29 cellular contexts compared by ENCODE assay signal in the genomic region with DNA sequence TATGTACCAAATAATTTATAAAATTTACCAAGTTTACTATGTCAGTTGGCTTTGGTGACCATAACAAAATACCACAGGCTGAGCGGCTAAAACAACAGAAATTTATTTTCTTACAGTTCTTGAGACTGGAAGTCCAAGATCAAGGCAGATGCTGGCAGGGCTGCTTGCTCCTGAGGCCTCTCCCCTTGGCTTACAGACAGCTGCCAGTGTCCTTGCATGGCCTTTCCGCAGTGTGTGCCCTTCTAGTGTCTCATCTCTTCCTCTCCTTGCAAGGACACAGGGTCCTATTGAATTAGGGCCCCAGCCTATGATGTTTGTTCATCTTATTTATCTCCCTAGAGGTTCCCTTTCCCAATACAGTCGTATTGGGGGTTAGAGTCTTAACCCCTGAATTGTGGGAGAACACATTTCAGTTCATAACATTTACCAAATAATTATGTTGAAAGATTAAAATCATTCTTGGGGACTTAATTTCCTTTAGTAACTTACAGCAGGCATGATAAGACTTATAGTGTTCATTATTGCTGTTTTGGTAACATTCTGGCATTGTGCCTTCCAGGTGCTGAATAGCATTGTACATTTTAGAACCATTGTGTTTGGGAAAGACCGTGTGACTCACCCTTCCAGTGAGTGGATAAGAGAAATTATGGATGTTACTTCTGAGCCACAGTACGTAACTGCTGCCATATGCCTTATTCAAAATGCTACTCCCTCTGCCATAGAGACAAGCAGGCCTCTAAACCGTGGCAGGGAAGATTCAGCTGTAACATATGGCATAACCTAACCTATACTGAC.
A peak's percentile ranks its signal among the peaks of the same experiment; 100 is the strongest.
DNase-seq lines count a peak whose midpoint lies in the region; TF ChIP-seq lines count a peak whose summit lies in the region.
"Had no signal": no experiment of that assay in that cellular context is flagged by ENCODE, and none has a peak within 500 bp of the region (broad histone marks: within the 10 kb centered on the region; RNA-seq: fewer than 3 reads in every experiment).

No MANE protein-coding gene starts in this region.

- TF ChIP-seq CTCF in astrocyte of the cerebellum (IDR thresholded peaks at IDR 0.05; ENCODE audit: low read depth, low read length, missing control alignments) = no peak
- no peak for TF ChIP-seq CTCF in fibroblast of villous mesenchyme (IDR thresholded peaks at IDR 0.05; ENCODE audit: insufficient read depth, low read depth, low read length)

- H3K9me3 Mint-ChIP-seq in activated naive CD4-positive, alpha-beta T cell treated with anti-CD3 and anti-CD28 coated beads, Interleukin-2, amount 10 ng/mL, durations not matched to agents 7 days and 5 days = no peaks in the 10 kb centered on the region
- H3K9me3 Mint-ChIP-seq: activated CD4-positive, alpha-beta memory T cell treated with anti-CD3 and anti-CD28 coated beads for 36 hours; activated T-cell treated with anti-CD3 and anti-CD28 coated beads, Interleukin-2, amount 50 U/mL, for 72 hours; naive thymus-derived CD8-positive, alpha-beta T cell had no signal

- H3K79me2 ChIP-seq in GM23248 (ENCODE audit: insufficient read depth) = no peaks in the 10 kb centered on the region

- H3K4me3 ChIP-seq in astrocyte of the cerebellum (ENCODE audit: low read depth, low read length) (no peak overlapping the region), fibroblast of villous mesenchyme (ENCODE audit: low read depth, low read length) (no peak overlapping the region), GM23248 (no peak overlapping the region)
- H3K4me3 ChIP-seq: dorsolateral prefrontal cortex, heart left ventricle, PC-9, psoas muscle, sigmoid colon had no signal

- no peaks in the 10 kb centered on the region for H3K4me1 ChIP-seq in GM23248 (ENCODE audit: insufficient read depth)
- H3K4me1 ChIP-seq: heart left ventricle, psoas muscle, sigmoid colon had no signal

- no peak overlapping the region for H3K27ac Mint-ChIP-seq in activated naive CD4-positive, alpha-beta T cell treated with anti-CD3 and anti-CD28 coated beads, Interleukin-2, amount 10 ng/mL, durations not matched to agents 7 days and 5 days
- H3K27ac Mint-ChIP-seq: activated CD4-positive, alpha-beta memory T cell treated with anti-CD3 and anti-CD28 coated beads for 36 hours; activated T-cell treated with anti-CD3 and anti-CD28 coated beads, Interleukin-2, amount 50 U/mL, for 72 hours; CD14-positive monocyte; IgD-negative memory B cell; naive thymus-derived CD8-positive, alpha-beta T cell had no signal

- no peaks in the 10 kb centered on the region for H3K9me3 ChIP-seq in GM23248 (ENCODE audit: low read depth)
- H3K9me3 ChIP-seq: heart left ventricle, psoas muscle, sigmoid colon had no signal

- H3K4me1 Mint-ChIP-seq in activated naive CD4-positive, alpha-beta T cell treated with anti-CD3 and anti-CD28 coated beads, Interleukin-2, amount 10 ng/mL, durations not matched to agents 7 days and 5 days = no peaks in the 10 kb centered on the region
- H3K4me1 Mint-ChIP-seq: CD14-positive monocyte; IgD-negative memory B cell; naive thymus-derived CD8-positive, alpha-beta T cell had no signal

- H3K9ac ChIP-seq in GM23248 = no peak overlapping the region

- 71 to 72% methylated on average over 6 of the region's 6 CpGs for WGBS in GM23248 (ENCODE audit: low coverage in 1 of 2, low lambda C conversion rate in 2 of 2, missing lambda C conversion rate in 2 of 2), 2 experiments

- H3K27ac ChIP-seq in GM23248 = no peak overlapping the region
- H3K27ac ChIP-seq: brain microvascular endothelial cell, dorsolateral prefrontal cortex, heart left ventricle, PC-9, psoas muscle, sigmoid colon had no signal

- H4K20me1 ChIP-seq in GM23248 (ENCODE audit: insufficient read depth) = no peaks in the 10 kb centered on the region

- no peaks in the 10 kb centered on the region for H3K27me3 ChIP-seq in GM23248 (replicated peaks; ENCODE audit: insufficient read depth)
- H3K27me3 ChIP-seq: brain microvascular endothelial cell, heart left ventricle, sigmoid colon had no signal

- H3K36me3 Mint-ChIP-seq in activated naive CD4-positive, alpha-beta T cell treated with anti-CD3 and anti-CD28 coated beads, Interleukin-2, amount 10 ng/mL, durations not matched to agents 7 days and 5 days = no peaks in the 10 kb centered on the region
- H3K36me3 Mint-ChIP-seq: activated CD4-positive, alpha-beta memory T cell treated with anti-CD3 and anti-CD28 coated beads for 36 hours; CD14-positive monocyte; IgD-negative memory B cell; naive thymus-derived CD8-positive, alpha-beta T cell had no signal

- H3K9me2 ChIP-seq in GM23248 (ENCODE audit: insufficient read depth) = no peaks in the 10 kb centered on the region

- CTCF ChIA-PET in activated naive CD4-positive, alpha-beta T cell treated with anti-CD3 and anti-CD28 coated beads, Interleukin-2, amount 10 ng/mL, durations not matched to agents 7 days and 5 days (lab: Charles Lee) = no interaction called here

- no peaks in the 10 kb centered on the region for H3K27me3 Mint-ChIP-seq in activated naive CD4-positive, alpha-beta T cell treated with anti-CD3 and anti-CD28 coated beads, Interleukin-2, amount 10 ng/mL, durations not matched to agents 7 days and 5 days
- H3K27me3 Mint-ChIP-seq: activated CD4-positive, alpha-beta memory T cell treated with anti-CD3 and anti-CD28 coated beads for 36 hours; IgD-negative memory B cell had no signal

- no peak overlapping the region for H3K4me3 Mint-ChIP-seq in activated naive CD4-positive, alpha-beta T cell treated with anti-CD3 and anti-CD28 coated beads, Interleukin-2, amount 10 ng/mL, durations not matched to agents 7 days and 5 days
- H3K4me3 Mint-ChIP-seq: activated CD4-positive, alpha-beta memory T cell treated with anti-CD3 and anti-CD28 coated beads for 36 hours; activated T-cell treated with anti-CD3 and anti-CD28 coated beads, Interleukin-2, amount 50 U/mL, for 72 hours; CD14-positive monocyte; IgD-negative memory B cell; naive thymus-derived CD8-positive, alpha-beta T cell had no signal

- no peaks in the 10 kb centered on the region for H3F3A ChIP-seq in GM23248 (ENCODE audit: insufficient read depth)

- H3K36me3 ChIP-seq in GM23248 (ENCODE audit: low read depth) = no peaks in the 10 kb centered on the region
- H3K36me3 ChIP-seq: brain microvascular endothelial cell, heart left ventricle, sigmoid colon had no signal

- H2AFZ ChIP-seq in GM23248 = no peak overlapping the region
- H2AFZ ChIP-seq: PC-9 had no signal

- in situ Hi-C loops in astrocyte of the cerebellum (cut with HindIII; ENCODE audit: low sequenced_read_pairs) = no loop called here
- in situ Hi-C loops in GM23248 (cut with MboI) = no loop called here

- DNase-seq in NCI-H82 (lab: John Stamatoyannopoulos, UW) = peak; percentile 6
- DNase-seq in NCI-H82 treated with DMSO at 0.1 percent for 48 hours (lab: John Stamatoyannopoulos, UW; ENCODE audit: unreplicated experiment) = no peak
- peak; percentile 6 for DNase-seq in astrocyte of the cerebellum (ENCODE audit: low read depth)
- DNase-seq in fibroblast of villous mesenchyme (ENCODE audit: low read depth) = peak; percentile 24
- DNase-seq in epidermal melanocyte (ENCODE audit: insufficient read length, low spot score) = no peak
- DNase-seq in GM23248 = no peak
- DNase-seq in activated naive CD4-positive, alpha-beta T cell treated with anti-CD3 and anti-CD28 coated beads, Interleukin-2, amount 10 ng/mL, durations not matched to agents 7 days and 5 days = no peak
- DNase-seq in NCI-H526 treated with DMSO at 0.1 percent for 48 hours (lab: John Stamatoyannopoulos, UW) = no peak
- DNase-seq: 8988T; activated CD4-positive, alpha-beta memory T cell treated with anti-CD3 and anti-CD28 coated beads for 36 hours; activated CD4-positive, alpha-beta T cell treated with anti-CD3 and anti-CD28 coated beads for 1 hour; activated T-cell treated with anti-CD3 and anti-CD28 coated beads, Interleukin-2, amount 50 U/mL, for 72 hours; brain microvascular endothelial cell; DMS79 treated with DMSO at 0.1 percent for 48 hours; dorsolateral prefrontal cortex; GDM1; heart left ventricle; kidney; naive thymus-derived CD8-positive, alpha-beta T cell; NCI-H1048; occipital lobe; PC-9; psoas muscle; SIG-M5; sigmoid colon; stimulated activated CD4-positive, alpha-beta T cell treated with anti-CD3 and anti-CD28 coated beads, Interleukin-4, amount 100 ng/mL, for 24 hours; SW 1271 had no signal

- H3K4me2 ChIP-seq in GM23248 (ENCODE audit: unreplicated experiment) = no peak overlapping the region
- H3K4me2 ChIP-seq: PC-9 had no signal

Comparison
In these comparisons a context has a peak if more than half of its experiments do, and no peak if none do; other contexts are left out.
1. DNase-seq: peak in NCI-H82 (single experiment), astrocyte of the cerebellum (single experiment) and fibroblast of villous mesenchyme (single experiment); none in NCI-H82 treated with DMSO at 0.1 percent for 48 hours (single experiment), epidermal melanocyte (single experiment), GM23248 (single experiment), activated naive CD4-positive, alpha-beta T cell treated with anti-CD3 and anti-CD28 coated beads, Interleukin-2, amount 10 ng/mL, durations not matched to agents 7 days and 5 days (single experiment) and NCI-H526 treated with DMSO at 0.1 percent for 48 hours (single experiment).